ENCODE assay signal across 8 cellular contexts in genomic region chr3:88203537-88204143, GRCh38. TPM values are rescaled to one million over a fixed set of nuclear protein-coding genes. Genes with fewer than 3 reads are reported as not detected.
DNase-seq lines count a peak whose midpoint lies in the region; ATAC-seq and TF ChIP-seq lines count a peak whose summit lies in the region.

No MANE protein-coding gene starts in this region.

- peak; percentile 31 for DNase-seq in Caki2 (ENCODE audit: low read depth)
- peak; percentile 34 for DNase-seq in NCI-H748 treated with DMSO at 0.1 percent for 48 hours (lab: John Stamatoyannopoulos, UW)
- peak; percentile 67 for DNase-seq in activated CD8-positive, alpha-beta memory T cell treated with anti-CD3 and anti-CD28 coated beads, Interleukin-2, amount 10 ng/mL, durations not matched to agents 7 days and 5 days
- no peak for DNase-seq in esophagus squamous epithelium (lab: John Stamatoyannopoulos, UW)
- peak; percentile 68 to 93 for DNase-seq in tibial nerve (ENCODE audit: low spot score in 2 of 2)

- peak; percentile 98 for TF ChIP-seq RAD21 in neural cell (conservative IDR thresholded peaks at IDR 0.05)

- H3K36me3 ChIP-seq in esophagus squamous epithelium (no peaks in the 10 kb centered on the region), neural cell (ENCODE audit: insufficient read depth, low read length) (no peaks in the 10 kb centered on the region), tibial nerve (no peaks in the 10 kb centered on the region)

- no peak overlapping the region for H3K27ac Mint-ChIP-seq in activated CD8-positive, alpha-beta memory T cell treated with anti-CD3 and anti-CD28 coated beads, Interleukin-2, amount 10 ng/mL, durations not matched to agents 7 days and 5 days

- TF ChIP-seq POLR2A in esophagus squamous epithelium (IDR thresholded peaks at IDR 0.05) (no peak), tibial nerve (IDR thresholded peaks at IDR 0.05) (no peak)

- TF ChIP-seq EP300 in neural cell (conservative IDR thresholded peaks at IDR 0.05; ENCODE audit: poor library complexity, severe bottlenecking) (no peak), tibial nerve (IDR thresholded peaks at IDR 0.05) (no peak)

- ATAC-seq in GM19372 (IDR thresholded peaks at IDR 0.05; ENCODE audit: low read depth, unreplicated experiment) = peak; percentile 95
- ATAC-seq in HG03378 (IDR thresholded peaks at IDR 0.05; ENCODE audit: unreplicated experiment) = peak; percentile 97
- ATAC-seq in activated CD8-positive, alpha-beta memory T cell treated with anti-CD3 and anti-CD28 coated beads, Interleukin-2, amount 10 ng/mL, durations not matched to agents 7 days and 5 days = peak; percentile 55

- H2AFZ ChIP-seq in neural cell (ENCODE audit: low read depth, low read length) = no peak overlapping the region

- H3K9me2 ChIP-seq in neural cell (ENCODE audit: insufficient read depth, low read length) = no peaks in the 10 kb centered on the region

- in situ Hi-C loops in Caki2 (cut with HindIII; ENCODE audit: low pct_unique_long_range_greater_than_20kb, low sequenced_read_pairs) = no loop called here

- CTCF ChIA-PET in activated CD8-positive, alpha-beta memory T cell treated with anti-CD3 and anti-CD28 coated beads, Interleukin-2, amount 10 ng/mL, durations not matched to agents 7 days and 5 days (lab: Charles Lee) = no interaction called here

- H3K27ac ChIP-seq in esophagus squamous epithelium = no peak overlapping the region
- no peak overlapping the region for H3K27ac ChIP-seq in neural cell (ENCODE audit: low read length)
- no peak overlapping the region for H3K27ac ChIP-seq in tibial nerve

- no peaks in the 10 kb centered on the region for H3K79me2 ChIP-seq in neural cell (replicated peaks; ENCODE audit: insufficient read depth, low read length)

- no peaks in the 10 kb centered on the region for H3F3A ChIP-seq in neural cell (ENCODE audit: insufficient read depth, low read length, poor library complexity, severe bottlenecking)

- H3K27me3 ChIP-seq in esophagus squamous epithelium (no peaks in the 10 kb centered on the region), neural cell (ENCODE audit: insufficient read depth, low read depth, low read length) (no peaks in the 10 kb centered on the region), tibial nerve (no peaks in the 10 kb centered on the region)

- H3K4me1 ChIP-seq in esophagus squamous epithelium (no peaks in the 10 kb centered on the region), tibial nerve (peaks cover 0 to 6% (median 0%) of the 10 kb centered on the region in 4 donors)

- no peak overlapping the region for H3K4me3 Mint-ChIP-seq in activated CD8-positive, alpha-beta memory T cell treated with anti-CD3 and anti-CD28 coated beads, Interleukin-2, amount 10 ng/mL, durations not matched to agents 7 days and 5 days

- no peaks in the 10 kb centered on the region for H4K20me1 ChIP-seq in neural cell (ENCODE audit: insufficient read depth)

- H3K36me3 Mint-ChIP-seq in activated CD8-positive, alpha-beta memory T cell treated with anti-CD3 and anti-CD28 coated beads, Interleukin-2, amount 10 ng/mL, durations not matched to agents 7 days and 5 days = no peaks in the 10 kb centered on the region

- H3K9me3 ChIP-seq in esophagus squamous epithelium (no peaks in the 10 kb centered on the region), neural cell (ENCODE audit: low read length) (no peaks in the 10 kb centered on the region), tibial nerve (no peaks in the 10 kb centered on the region)

- H3K9me3 Mint-ChIP-seq in activated CD8-positive, alpha-beta memory T cell treated with anti-CD3 and anti-CD28 coated beads, Interleukin-2, amount 10 ng/mL, durations not matched to agents 7 days and 5 days (ENCODE audit: low read depth) = no peaks in the 10 kb centered on the region

- TF ChIP-seq CTCF in esophagus squamous epithelium (IDR thresholded peaks at IDR 0.05) (peak; percentile 44 to 77 (median 70)), neural cell (IDR thresholded peaks at IDR 0.05; ENCODE audit: poor library complexity, severe bottlenecking) (peak; percentile 91), tibial nerve (IDR thresholded peaks at IDR 0.05) (peak; percentile 60 to 82 (median 76))

- H3K27me3 Mint-ChIP-seq in activated CD8-positive, alpha-beta memory T cell treated with anti-CD3 and anti-CD28 coated beads, Interleukin-2, amount 10 ng/mL, durations not matched to agents 7 days and 5 days = peaks cover 6% of the 10 kb centered on the region

- 2 to 8% methylated on average over 6 of the region's 6 CpGs for WGBS in esophagus squamous epithelium, 2 donors
- 12 to 13% methylated on average over 6 of the region's 6 CpGs for WGBS in tibial nerve, 2 donors

- H3K4me2 ChIP-seq in neural cell (ENCODE audit: low read length) = no peak overlapping the region

- H3K4me1 Mint-ChIP-seq in activated CD8-positive, alpha-beta memory T cell treated with anti-CD3 and anti-CD28 coated beads, Interleukin-2, amount 10 ng/mL, durations not matched to agents 7 days and 5 days = peaks cover 2% of the 10 kb centered on the region

- H3K9ac ChIP-seq in neural cell (ENCODE audit: low read length) = no peak overlapping the region

- intact Hi-C loops in esophagus squamous epithelium (cut with DNase I) = no loop called here

- H3K4me3 ChIP-seq in esophagus squamous epithelium = no peak overlapping the region
- H3K4me3 ChIP-seq in neural cell (ENCODE audit: low read length) = no peak overlapping the region
- H3K4me3 ChIP-seq in tibial nerve = no peak overlapping the region

TF ChIP-seq in neural cell, 6 proteins besides CTCF, POLR2A, EP300 and RAD21:
- no peak for TF ChIP-seq TAF1 (IDR thresholded peaks at IDR 0.05; ENCODE audit: low read depth)
- peak; percentile 97 for TF ChIP-seq SMC3 (conservative IDR thresholded peaks at IDR 0.05; ENCODE audit: poor library complexity)

RNA-seq across cellular contexts. Expression of gene C3orf38, which starts 53.9 kb away (rescaled TPM):
- 10.7 and 12.5 TPM in 2 replicates for total RNA-seq in Caki2 (2014; rRNA removed; shearing (Covaris generic); ENCODE audit: low replicate concordance)
- total RNA-seq in activated CD8-positive, alpha-beta memory T cell treated with anti-CD3 and anti-CD28 coated beads, Interleukin-2, amount 10 ng/mL, durations not matched to agents 7 days and 5 days = 10 to 100 TPM; 31.3 to 34.0 TPM
- total RNA-seq in esophagus squamous epithelium = 10 to 100 TPM; 10.6 to 19.8 (median 15.6) TPM
- polyA plus RNA-seq in neural cell = 26.5 and 34.2 TPM in 2 replicates
- polyA minus RNA-seq in neural cell = 93.0 and 96.4 TPM in 2 replicates
- 10 to 100 TPM; 20.7 to 25.6 (median 21.6) TPM for total RNA-seq in tibial nerve
